In the genomic region with DNA sequence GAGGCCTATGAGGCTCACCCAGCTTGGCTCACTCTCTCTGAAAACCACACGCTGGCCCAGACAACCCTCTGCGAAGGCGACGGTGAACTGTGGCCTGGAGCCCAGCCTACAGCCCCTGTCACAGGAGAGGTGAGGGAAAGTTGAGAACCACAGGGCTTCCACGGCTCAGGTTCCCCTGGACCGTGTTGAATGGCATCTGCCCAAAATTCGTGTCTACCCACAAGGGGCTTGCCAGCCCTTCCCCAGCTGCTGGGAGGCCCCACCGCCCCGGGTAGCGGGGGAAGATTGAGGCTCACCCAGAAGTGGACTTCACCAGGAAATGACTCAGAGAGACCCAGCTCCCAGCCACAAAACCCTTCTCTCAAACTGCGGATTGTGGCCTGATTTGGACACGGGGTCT, we compare ENCODE assay signal across 15 cellular contexts.
"Had no signal": no experiment of that assay in that cellular context is flagged by ENCODE, and none has a peak within 500 bp of the region (broad histone marks: within the 10 kb centered on the region; RNA-seq: fewer than 3 reads in every experiment).

No MANE protein-coding gene starts in this region.

- H3K36me3 ChIP-seq: esophagus muscularis mucosa, ovary, thyroid gland, WERI-Rb-1 had no signal

- H3K4me3 Mint-ChIP-seq: activated CD8-positive, alpha-beta T cell treated with anti-CD3 and anti-CD28 coated beads for 36 hours; activated naive CD8-positive, alpha-beta T cell treated with anti-CD3 and anti-CD28 coated beads, Interleukin-2, amount 10 ng/mL, durations not matched to agents 7 days and 5 days; activated T-cell treated with anti-CD3 and anti-CD28 coated beads, Interleukin-2, amount 50 U/mL, for 72 hours; naive thymus-derived CD8-positive, alpha-beta T cell had no signal

- H3K36me3 Mint-ChIP-seq: activated naive CD8-positive, alpha-beta T cell treated with anti-CD3 and anti-CD28 coated beads, Interleukin-2, amount 10 ng/mL, durations not matched to agents 7 days and 5 days; naive thymus-derived CD8-positive, alpha-beta T cell had no signal

- H3K4me3 ChIP-seq: esophagus muscularis mucosa, ovary, skin epidermis, thyroid gland had no signal

- H3K9me3 ChIP-seq: esophagus muscularis mucosa, ovary, thyroid gland had no signal

- H3K27me3 ChIP-seq: ovary, thyroid gland had no signal

- ATAC-seq: activated CD8-positive, alpha-beta T cell treated with anti-CD3 and anti-CD28 coated beads for 36 hours; activated T-cell treated with anti-CD3 and anti-CD28 coated beads, Interleukin-2, amount 50 U/mL, for 72 hours; left lobe of liver; naive thymus-derived CD8-positive, alpha-beta T cell had no signal

- H3K9me3 Mint-ChIP-seq: activated CD8-positive, alpha-beta T cell treated with anti-CD3 and anti-CD28 coated beads for 36 hours; activated naive CD8-positive, alpha-beta T cell treated with anti-CD3 and anti-CD28 coated beads, Interleukin-2, amount 10 ng/mL, durations not matched to agents 7 days and 5 days; activated T-cell treated with anti-CD3 and anti-CD28 coated beads, Interleukin-2, amount 50 U/mL, for 72 hours; naive thymus-derived CD8-positive, alpha-beta T cell had no signal

- H3K27ac ChIP-seq: esophagus muscularis mucosa, ovary, skin epidermis, thyroid gland, WERI-Rb-1 had no signal

- H3K27ac Mint-ChIP-seq: activated CD8-positive, alpha-beta T cell treated with anti-CD3 and anti-CD28 coated beads for 36 hours; activated naive CD8-positive, alpha-beta T cell treated with anti-CD3 and anti-CD28 coated beads, Interleukin-2, amount 10 ng/mL, durations not matched to agents 7 days and 5 days; activated T-cell treated with anti-CD3 and anti-CD28 coated beads, Interleukin-2, amount 50 U/mL, for 72 hours; naive thymus-derived CD8-positive, alpha-beta T cell had no signal

- DNase-seq: activated CD4-positive, alpha-beta T cell treated with anti-CD3 and anti-CD28 coated beads for 4 hours; activated CD8-positive, alpha-beta memory T cell treated with anti-CD3 and anti-CD28 coated beads, Interleukin-2, amount 50 U/mL, for 4 hours; activated CD8-positive, alpha-beta T cell treated with anti-CD3 and anti-CD28 coated beads for 36 hours; activated gamma-delta T cell treated with Interleukin-2 at 50 U/mL for 16 hours; activated naive CD8-positive, alpha-beta T cell treated with anti-CD3 and anti-CD28 coated beads, Interleukin-2, amount 10 ng/mL, durations not matched to agents 7 days and 5 days; activated T-cell treated with anti-CD3 and anti-CD28 coated beads, Interleukin-2, amount 50 U/mL, for 72 hours; aorta; mammary epithelial cell; naive thymus-derived CD8-positive, alpha-beta T cell; ovary; thyroid gland; WERI-Rb-1 had no signal

- H3K4me1 ChIP-seq: esophagus muscularis mucosa, thyroid gland had no signal
